Comparison of ENCODE assay signal across 8 cellular contexts in the genomic region with DNA sequence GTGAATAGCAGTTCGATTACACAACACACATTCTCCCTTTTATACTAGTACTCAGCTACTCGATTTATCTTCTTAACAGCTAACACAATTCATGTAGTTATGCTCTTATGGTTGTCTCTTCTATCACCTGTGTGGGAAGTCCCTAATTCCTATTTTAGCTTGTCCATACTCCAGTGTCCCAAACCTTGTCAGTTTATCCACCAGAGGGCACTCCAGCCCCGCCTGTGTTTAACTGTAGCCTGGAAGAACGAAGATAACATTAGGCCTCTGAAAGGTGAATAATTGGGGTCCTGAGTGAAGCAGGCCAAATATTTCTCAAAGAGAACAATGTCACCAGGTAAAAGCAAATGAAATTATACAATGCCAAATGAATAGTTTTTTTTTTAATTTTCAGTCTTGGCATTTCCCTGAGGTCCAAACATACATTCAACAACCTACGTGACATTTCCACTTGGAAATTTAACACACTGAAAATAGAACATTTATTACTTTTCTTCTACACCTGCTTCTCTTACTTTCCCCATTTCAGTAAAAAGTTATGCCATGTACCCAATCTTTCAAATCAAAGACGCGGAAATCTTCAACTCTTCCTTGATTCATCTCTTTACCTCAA.
DNase-seq lines count a peak whose midpoint lies in the region; ATAC-seq and TF ChIP-seq lines count a peak whose summit lies in the region.

No MANE protein-coding gene starts in this region.

- no peaks in the 10 kb centered on the region for H3K4me1 ChIP-seq in adrenal gland (replicated peaks in 1 of 2)
- no peaks in the 10 kb centered on the region for H3K4me1 ChIP-seq in CD4-positive, alpha-beta memory T cell (ENCODE audit: insufficient read depth, low read length)

- H3K36me3 ChIP-seq in adrenal gland (replicated peaks in 1 of 2): no peaks in the 10 kb centered on the region
- no peaks in the 10 kb centered on the region for H3K36me3 ChIP-seq in CD4-positive, alpha-beta memory T cell (ENCODE audit: insufficient read depth, low read length)

- 38 to 43% (median 40%) methylated on average over 7 of the region's 7 CpGs for whole genome bisulfite sequencing in adrenal gland, 4 donors

- no peak overlapping the region for H3K4me3 ChIP-seq in adrenal gland
- H3K4me3 ChIP-seq in CD4-positive, alpha-beta memory T cell (ENCODE audit: low read length in 2 of 2): no peak overlapping the region

- H3K9me3 ChIP-seq in adrenal gland (replicated peaks in 1 of 3): no peaks in the 10 kb centered on the region
- no peaks in the 10 kb centered on the region for H3K9me3 ChIP-seq in CD4-positive, alpha-beta memory T cell (ENCODE audit: control insufficient read depth in 1 of 2, low read length in 2 of 2)

- no peaks in the 10 kb centered on the region for H3K36me3 Mint-ChIP-seq in CD4-positive, alpha-beta memory T cell

- H3K27ac ChIP-seq in adrenal gland: no peak overlapping the region
- H3K27ac ChIP-seq in CD4-positive, alpha-beta memory T cell (ENCODE audit: low read depth, low read length): no peak overlapping the region

- no peaks in the 10 kb centered on the region for H3K4me1 Mint-ChIP-seq in CD4-positive, alpha-beta memory T cell

- DNase-seq in CD1c-positive myeloid dendritic cell (ENCODE audit: extremely low spot score): peak; percentile 5
- DNase-seq in NCI-H446 (lab: John Stamatoyannopoulos, UW): peak; percentile 73 to 80
- peak; percentile 35 to 84 (median 65) for DNase-seq in adrenal gland
- peak in 40 of 51 donors; percentile 0 to 63 (median 20) for DNase-seq in hypothalamus (lab: John Stamatoyannopoulos, UW)
- peak; percentile 61 for DNase-seq in stimulated activated CD8-positive, alpha-beta memory T cell treated with anti-CD3 and anti-CD28 coated beads, Interleukin-4, amount 100 ng/mL, for 48 hours
- no peak for DNase-seq in CD4-positive, alpha-beta memory T cell

- intact Hi-C loops in adrenal gland (cut with DNase I): loop anchor here in 1 of 2 donors (5.0 kb wide), 1 partner anchor 561 kb away; the partner anchor contains the start of gene HTR1A
- intact Hi-C loops in CD4-positive, alpha-beta memory T cell (cut with micrococcal nuclease): no loop called here

- CTCF ChIA-PET in CD4-positive, alpha-beta memory T cell (lab: Charles Lee; ENCODE audit: partially characterized antibody): no interaction called here

- peaks cover 0 to 8% (median 1%) of the 10 kb centered on the region in 8 donors for H3K9me3 Mint-ChIP-seq in CD4-positive, alpha-beta memory T cell

- POLR2A ChIA-PET in CD4-positive, alpha-beta memory T cell (lab: Charles Lee; ENCODE audit: partially characterized antibody): no interaction called here

- ATAC-seq in GM18508 (IDR thresholded peaks at IDR 0.05; ENCODE audit: insufficient read depth, unreplicated experiment): peak; percentile 77
- ATAC-seq in HG02938 (IDR thresholded peaks at IDR 0.05; ENCODE audit: unreplicated experiment): peak; percentile 95

- no peak overlapping the region for H3K4me3 Mint-ChIP-seq in CD4-positive, alpha-beta memory T cell

- H3K27ac Mint-ChIP-seq in CD4-positive, alpha-beta memory T cell: no peak overlapping the region

- no peaks in the 10 kb centered on the region for H3K27me3 Mint-ChIP-seq in CD4-positive, alpha-beta memory T cell

- H3K27me3 ChIP-seq in adrenal gland: no peaks in the 10 kb centered on the region
- H3K27me3 ChIP-seq in CD4-positive, alpha-beta memory T cell (ENCODE audit: insufficient read depth, low read length): no peaks in the 10 kb centered on the region

- TF ChIP-seq CTCF in adrenal gland (IDR thresholded peaks at IDR 0.05): peak; percentile 49 to 72 (median 65)

- no peak for TF ChIP-seq POLR2A in adrenal gland (IDR thresholded peaks at IDR 0.05)

Comparison
In these comparisons a context has a peak if more than half of its experiments do, and no peak if none do; other contexts are left out.
1. DNase-seq: peak in CD1c-positive myeloid dendritic cell (single experiment), NCI-H446 (2 of 2), adrenal gland (7 of 7), hypothalamus (40 of 51) and stimulated activated CD8-positive, alpha-beta memory T cell treated with anti-CD3 and anti-CD28 coated beads, Interleukin-4, amount 100 ng/mL, for 48 hours (single experiment); none in CD4-positive, alpha-beta memory T cell (0 of 5).